In genomic region chr5:55994502-55994997, GRCh38 we compare ENCODE assay signal across 8 cellular contexts. TPM values are rescaled to one million over a fixed set of nuclear protein-coding genes. Genes with fewer than 3 reads are reported as not detected.
DNase-seq lines count a peak whose midpoint lies in the region; ATAC-seq and TF ChIP-seq lines count a peak whose summit lies in the region.

Gene IL6ST (minus strand): TSS chr5:55994963. CDS start chr5:55976278, 18,685 bp downstream.

- H3K27me3 ChIP-seq in BE2C: no peaks in the 10 kb centered on the region

- ATAC-seq in GM18867 (IDR thresholded peaks at IDR 0.05; ENCODE audit: unreplicated experiment) (peak; percentile 42), HG03066 (IDR thresholded peaks at IDR 0.05; ENCODE audit: low read depth, unreplicated experiment) (peak; percentile 36)

- no peak for TF ChIP-seq CTCF in BE2C (IDR thresholded peaks at IDR 0.05; ENCODE audit: low read depth, low read length)

- H3K9me3 ChIP-seq in BE2C (no peaks in the 10 kb centered on the region), SK-N-MC (ENCODE audit: low read depth, low read length) (no peaks in the 10 kb centered on the region)

- H3K9ac ChIP-seq in SK-N-MC (ENCODE audit: insufficient read length): peak within 1 kb of the TSS; percentile 88

- H3K36me3 ChIP-seq in BE2C (no peaks in the 10 kb centered on the region), SK-N-MC (ENCODE audit: insufficient read depth, low read length) (no peaks in the 10 kb centered on the region)

- peak within 1 kb of the TSS; percentile 77 for H3K27ac ChIP-seq in SK-N-MC

- DNase-seq in BE2C (no peak), SK-N-MC (ENCODE audit: low read depth, low spot score) (no peak), cerebellum (ENCODE audit: low spot score) (peak; percentile 42), kidney glomerular epithelial cell (lab: John Stamatoyannopoulos, UW) (peak; percentile 64)
- DNase-seq in stimulated activated CD8-positive, alpha-beta memory T cell treated with anti-CD3 and anti-CD28 coated beads, Interleukin-7, amount 100 ng/mL, for 1 hour (ENCODE audit: low read depth in 2 of 2): peak; percentile 8 to 15
- DNase-seq in central memory CD4-positive, alpha-beta T cell: no peak

- H3K4me1 ChIP-seq in BE2C: no peaks in the 10 kb centered on the region

- H3K4me3 ChIP-seq in BE2C (ENCODE audit: low read depth, low read length) (peak within 1 kb of the TSS; percentile 92), SK-N-MC (peak within 1 kb of the TSS; percentile 90)

RNA-seq across cellular contexts. Expression of gene IL6ST, which starts in this region (rescaled TPM):
- polyA plus RNA-seq in BE2C (2012; ENCODE audit: insufficient read depth, insufficient read length, low read depth): 24.4 TPM
- 69.0 TPM for total RNA-seq in cerebellum

Comparison
In these comparisons a context has a peak if more than half of its experiments do, and no peak if none do; other contexts are left out.
1. DNase-seq: peak in cerebellum (single experiment), kidney glomerular epithelial cell (single experiment) and stimulated activated CD8-positive, alpha-beta memory T cell treated with anti-CD3 and anti-CD28 coated beads, Interleukin-7, amount 100 ng/mL, for 1 hour (2 of 2); none in BE2C (single experiment), SK-N-MC (single experiment) and central memory CD4-positive, alpha-beta T cell (single experiment).